Comparison of ENCODE assay signal across 1 cellular context in the genomic region with DNA sequence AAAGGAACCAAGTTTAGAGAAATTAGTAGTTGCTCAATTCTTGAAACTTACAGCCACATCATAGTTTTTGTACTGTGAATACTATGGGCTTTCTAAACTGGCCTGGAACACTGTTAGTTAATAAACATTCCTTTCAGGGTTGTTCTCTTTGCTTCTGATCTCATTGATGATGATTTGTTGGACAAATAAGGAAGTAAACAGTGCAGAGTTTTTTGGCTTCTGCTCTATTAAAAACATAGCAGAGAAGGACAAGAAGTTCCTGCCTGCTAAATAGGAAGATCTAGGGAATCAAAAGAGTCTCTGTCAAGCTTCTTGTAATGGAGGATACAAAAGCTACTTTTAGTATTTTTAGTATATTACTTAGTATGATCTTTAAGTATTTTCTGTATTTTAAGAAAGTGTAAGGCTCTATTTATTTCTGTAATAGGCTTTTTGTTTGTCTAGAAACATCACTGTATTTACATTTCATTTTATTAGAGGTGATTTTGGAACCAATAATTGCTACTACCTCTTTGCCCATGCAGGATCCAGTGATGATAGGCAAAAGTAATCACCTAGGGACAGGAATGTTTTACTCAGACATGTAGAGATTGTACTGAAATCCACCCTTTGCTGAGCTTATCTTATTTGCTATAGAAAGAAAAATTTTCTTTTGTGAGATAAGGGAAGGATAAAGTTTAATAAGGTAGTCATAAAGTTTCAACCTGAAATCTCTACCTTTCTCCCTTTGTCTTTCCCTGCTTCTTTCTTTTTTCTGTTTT.
TF ChIP-seq lines count a peak whose summit lies in the region.

No MANE protein-coding gene starts in this region.

TF ChIP-seq in SK-N-SH treated with all-trans-retinoic acid at 6 μM for 48 hours, 23 proteins besides CTCF, POLR2A, EP300 and RAD21 (continued from another document):
- TF ChIP-seq, protein P1, sequence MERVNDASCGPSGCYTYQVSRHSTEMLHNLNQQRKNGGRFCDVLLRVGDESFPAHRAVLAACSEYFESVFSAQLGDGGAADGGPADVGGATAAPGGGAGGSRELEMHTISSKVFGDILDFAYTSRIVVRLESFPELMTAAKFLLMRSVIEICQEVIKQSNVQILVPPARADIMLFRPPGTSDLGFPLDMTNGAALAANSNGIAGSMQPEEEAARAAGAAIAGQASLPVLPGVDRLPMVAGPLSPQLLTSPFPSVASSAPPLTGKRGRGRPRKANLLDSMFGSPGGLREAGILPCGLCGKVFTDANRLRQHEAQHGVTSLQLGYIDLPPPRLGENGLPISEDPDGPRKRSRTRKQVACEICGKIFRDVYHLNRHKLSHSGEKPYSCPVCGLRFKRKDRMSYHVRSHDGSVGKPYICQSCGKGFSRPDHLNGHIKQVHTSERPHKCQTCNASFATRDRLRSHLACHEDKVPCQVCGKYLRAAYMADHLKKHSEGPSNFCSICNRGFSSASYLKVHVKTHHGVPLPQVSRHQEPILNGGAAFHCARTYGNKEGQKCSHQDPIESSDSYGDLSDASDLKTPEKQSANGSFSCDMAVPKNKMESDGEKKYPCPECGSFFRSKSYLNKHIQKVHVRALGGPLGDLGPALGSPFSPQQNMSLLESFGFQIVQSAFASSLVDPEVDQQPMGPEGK (CRISPR knock-in tag; IDR thresholded peaks at IDR 0.05; ENCODE audit: borderline replicate concordance) = no peak
- TF ChIP-seq ZNF70 (CRISPR knock-in tag; IDR thresholded peaks at IDR 0.05) (no peak), PPARA (CRISPR knock-in tag; IDR thresholded peaks at IDR 0.05; ENCODE audit: borderline replicate concordance) (no peak), TCF4 (CRISPR knock-in tag; IDR thresholded peaks at IDR 0.05; ENCODE audit: borderline replicate concordance) (no peak), ARNTL (CRISPR knock-in tag; IDR thresholded peaks at IDR 0.05; ENCODE audit: borderline replicate concordance, low read depth) (no peak), ZNF8 (CRISPR knock-in tag; IDR thresholded peaks at IDR 0.05) (no peak)
